In the genomic region with DNA sequence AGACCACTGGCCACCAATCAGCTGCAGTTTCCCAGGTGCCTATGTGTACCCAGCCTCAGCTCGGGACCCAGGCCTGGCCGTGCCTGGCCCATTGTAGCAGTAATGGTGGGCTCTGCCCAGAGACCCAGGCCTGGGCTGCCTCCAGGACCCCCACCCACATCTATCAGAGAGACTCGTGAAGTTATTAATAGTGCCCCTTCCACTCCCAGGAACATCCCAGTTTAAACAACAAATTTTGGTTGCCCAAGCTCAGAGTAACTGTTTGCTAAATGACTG, we compare ENCODE assay signal across 19 cellular contexts. TPM values are rescaled to one million over a fixed set of nuclear protein-coding genes. Genes with fewer than 3 reads are reported as not detected.
DNase-seq lines count a peak whose midpoint lies in the region; ATAC-seq, FAIRE-seq and TF ChIP-seq lines count a peak whose summit lies in the region.
"Had no signal": no experiment of that assay in that cellular context is flagged by ENCODE, and none has a peak within 500 bp of the region (broad histone marks: within the 10 kb centered on the region; RNA-seq: fewer than 3 reads in every experiment).

No MANE protein-coding gene starts in this region.

- no peaks in the 10 kb centered on the region for H3K9me3 Mint-ChIP-seq in natural killer cell
- no peaks in the 10 kb centered on the region for H3K9me3 Mint-ChIP-seq in natural killer cell treated with Interleukin-12 subunit alpha and Interleukin-12 subunit beta and Interleukin-15 and Interleukin-18, amount 100 ng/mL, for 72 hours
- no peaks in the 10 kb centered on the region for H3K9me3 Mint-ChIP-seq in T-helper 2 cell treated with Interferon-gamma antibody and Interleukin-4, amounts not matched to agents 5 μg/mL and 100 μg/mL, for 36 hours
- H3K9me3 Mint-ChIP-seq: CD4-positive, CD25-positive, alpha-beta regulatory T cell had no signal

- peaks cover 47 to 82% of the 10 kb centered on the region in 2 donors for H3K4me1 Mint-ChIP-seq in natural killer cell
- H3K4me1 Mint-ChIP-seq in natural killer cell treated with Interleukin-12 subunit alpha and Interleukin-12 subunit beta and Interleukin-15 and Interleukin-18, amount 100 ng/mL, for 72 hours (ENCODE audit: low read depth in 2 of 2), result peaks cover 24 to 42% of the 10 kb centered on the region in 2 donors
- H3K4me1 Mint-ChIP-seq in T-helper 2 cell treated with Interferon-gamma antibody and Interleukin-4, amounts not matched to agents 5 μg/mL and 100 μg/mL, for 36 hours (ENCODE audit: low read depth), result peaks cover 31% of the 10 kb centered on the region

- no peaks in the 10 kb centered on the region for H4K20me1 ChIP-seq in OCI-LY1 (ENCODE audit: insufficient read depth, low read length)

- no peaks in the 10 kb centered on the region for H3K79me2 ChIP-seq in OCI-LY1 (ENCODE audit: insufficient read depth, low read length)

- H3K9me2 ChIP-seq in OCI-LY1 (ENCODE audit: low read depth, low read length), result no peaks in the 10 kb centered on the region

- no peaks in the 10 kb centered on the region for H3K36me3 Mint-ChIP-seq in natural killer cell
- H3K36me3 Mint-ChIP-seq in natural killer cell treated with Interleukin-12 subunit alpha and Interleukin-12 subunit beta and Interleukin-15 and Interleukin-18, amount 100 ng/mL, for 72 hours, result no peaks in the 10 kb centered on the region
- H3K36me3 Mint-ChIP-seq in T-helper 2 cell treated with Interferon-gamma antibody and Interleukin-4, amounts not matched to agents 5 μg/mL and 100 μg/mL, for 36 hours (ENCODE audit: low read depth), result no peaks in the 10 kb centered on the region
- H3K36me3 Mint-ChIP-seq: CD4-positive, CD25-positive, alpha-beta regulatory T cell had no signal

- H3K9ac ChIP-seq in OCI-LY1 (ENCODE audit: low read length), result peak overlapping the region; percentile 83
- H3K9ac ChIP-seq: GM23248 had no signal

- no peak overlapping the region for H3K4me3 Mint-ChIP-seq in natural killer cell
- no peak overlapping the region for H3K4me3 Mint-ChIP-seq in natural killer cell treated with Interleukin-12 subunit alpha and Interleukin-12 subunit beta and Interleukin-15 and Interleukin-18, amount 100 ng/mL, for 72 hours
- no peak overlapping the region for H3K4me3 Mint-ChIP-seq in T-helper 2 cell treated with Interferon-gamma antibody and Interleukin-4, amounts not matched to agents 5 μg/mL and 100 μg/mL, for 36 hours
- H3K4me3 Mint-ChIP-seq: CD4-positive, CD25-positive, alpha-beta regulatory T cell had no signal

- in situ Hi-C loops in brain microvascular endothelial cell (cut with HindIII; ENCODE audit: low pct_ligation_motif_present, low sequenced_read_pairs), result no loop called here

- no peaks in the 10 kb centered on the region for H3K36me3 ChIP-seq in OCI-LY1 (ENCODE audit: insufficient read depth, low read length)
- H3K36me3 ChIP-seq in brain microvascular endothelial cell (replicated peaks), result no peaks in the 10 kb centered on the region
- H3K36me3 ChIP-seq: SJCRH30 had no signal

- peak overlapping the region; percentile 52; the same call in 1 of the 2 replicates for H3K4me2 ChIP-seq in OCI-LY1 (ENCODE audit: low read length)

- no peaks in the 10 kb centered on the region for H3K27me3 Mint-ChIP-seq in natural killer cell (ENCODE audit: low read depth in 2 of 2)
- no peaks in the 10 kb centered on the region for H3K27me3 Mint-ChIP-seq in natural killer cell treated with Interleukin-12 subunit alpha and Interleukin-12 subunit beta and Interleukin-15 and Interleukin-18, amount 100 ng/mL, for 72 hours
- no peaks in the 10 kb centered on the region for H3K27me3 Mint-ChIP-seq in T-helper 2 cell treated with Interferon-gamma antibody and Interleukin-4, amounts not matched to agents 5 μg/mL and 100 μg/mL, for 36 hours (ENCODE audit: low read depth)
- H3K27me3 Mint-ChIP-seq: CD4-positive, CD25-positive, alpha-beta regulatory T cell had no signal

- ATAC-seq in natural killer cell (no peak), GM21447 (IDR thresholded peaks at IDR 0.05; ENCODE audit: unreplicated experiment) (no peak)
- no peak for ATAC-seq in natural killer cell treated with Interleukin-12 subunit alpha and Interleukin-12 subunit beta and Interleukin-15 and Interleukin-18, amount 100 ng/mL, for 72 hours
- ATAC-seq: HCT116 had no signal

- H3K9me3 ChIP-seq in OCI-LY1 (ENCODE audit: low read length), result no peaks in the 10 kb centered on the region
- H3K9me3 ChIP-seq: Caco-2, SJCRH30 had no signal

- DNase-seq in natural killer cell, result no peak
- no peak for DNase-seq in natural killer cell treated with Interleukin-12 subunit alpha and Interleukin-12 subunit beta and Interleukin-15 and Interleukin-18, amount 100 ng/mL, for 72 hours (ENCODE audit: low spot score)
- no peak for DNase-seq in brain microvascular endothelial cell
- no peak for DNase-seq in T-helper 2 cell treated with Interferon-gamma antibody and Interleukin-4, amounts not matched to agents 5 μg/mL and 100 μg/mL, for 36 hours (ENCODE audit: low spot score)
- DNase-seq in HTR-8/SVneo (ENCODE audit: insufficient read length, low spot score), result no peak
- DNase-seq in activated gamma-delta T cell treated with Interleukin-2 at 50 U/mL for 16 hours, result no peak
- DNase-seq: Caco-2; CD4-positive, CD25-positive, alpha-beta regulatory T cell; GM23248; KG1; NCI-H1092; NCI-H2081 treated with DMSO at 0.1 percent for 48 hours; NCI-H524; SJCRH30 had no signal

- H3K27me3 ChIP-seq in OCI-LY1 (ENCODE audit: insufficient read depth, low read length) (no peaks in the 10 kb centered on the region), brain microvascular endothelial cell (replicated peaks) (peaks cover 15% of the 10 kb centered on the region)
- H3K27me3 ChIP-seq: SJCRH30 had no signal

- peaks cover 12% of the 10 kb centered on the region; the same call in 1 of the 2 replicates for H3F3A ChIP-seq in OCI-LY1 (ENCODE audit: insufficient read depth, low read length)

- H2AFZ ChIP-seq in OCI-LY1 (ENCODE audit: low read length), result no peak overlapping the region
- H2AFZ ChIP-seq: GM23248 had no signal

- no peak overlapping the region for H3K4me3 ChIP-seq in OCI-LY1 (ENCODE audit: low read depth, low read length, poor library complexity, severe bottlenecking)
- no peak overlapping the region for H3K4me3 ChIP-seq in brain microvascular endothelial cell (ENCODE audit: low read depth, low read length)
- H3K4me3 ChIP-seq: GM23248, SJCRH30 had no signal

- peaks cover 99% of the 10 kb centered on the region for H3K4me1 ChIP-seq in OCI-LY1 (ENCODE audit: insufficient read depth, low read length, severe bottlenecking)

- H3K27ac Mint-ChIP-seq in natural killer cell, result peak overlapping the region; percentile 31 to 93
- no peak overlapping the region for H3K27ac Mint-ChIP-seq in natural killer cell treated with Interleukin-12 subunit alpha and Interleukin-12 subunit beta and Interleukin-15 and Interleukin-18, amount 100 ng/mL, for 72 hours
- H3K27ac Mint-ChIP-seq in T-helper 2 cell treated with Interferon-gamma antibody and Interleukin-4, amounts not matched to agents 5 μg/mL and 100 μg/mL, for 36 hours, result no peak overlapping the region

- H3K27ac ChIP-seq in OCI-LY1 (ENCODE audit: low read depth, low read length, poor library complexity, severe bottlenecking) (peak overlapping the region; percentile 99), brain microvascular endothelial cell (peak overlapping the region; percentile 20)
- H3K27ac ChIP-seq: GM23248, SJCRH30 had no signal

- intact Hi-C loops in natural killer cell (cut with micrococcal nuclease), result no loop called here

- FAIRE-seq in HTR-8/SVneo (lab: Jason Lieb, UNC), result no peak

- TF ChIP-seq CTCF in natural killer cell (IDR thresholded peaks at IDR 0.05) (no peak), OCI-LY1 (IDR thresholded peaks at IDR 0.05; ENCODE audit: low read length) (no peak), brain microvascular endothelial cell (IDR thresholded peaks at IDR 0.05; ENCODE audit: low read depth, low read length, missing control alignments) (no peak)

RNA-seq across cellular contexts. Expression of a gene that starts 42.5 kb away (rescaled TPM):
- 100 to 1,000 TPM in 1 of 3 donors, under 1 TPM in 2; 0.38 to 124 (median 0.93) TPM for total RNA-seq in natural killer cell
- total RNA-seq in natural killer cell treated with Interleukin-12 subunit alpha and Interleukin-12 subunit beta and Interleukin-15 and Interleukin-18, amount 100 ng/mL, for 72 hours, result 1 to 10 TPM in 1 of 2 donors, not detected in 1; 5.4 TPM
- total RNA-seq: A673, Caco-2, GM23248, M059J had no signal

Comparison
In these comparisons a context has a peak if more than half of its experiments do, and no peak if none do; other contexts are left out.
1. H3K27ac Mint-ChIP-seq: peak in natural killer cell (2 of 2); none in natural killer cell treated with Interleukin-12 subunit alpha and Interleukin-12 subunit beta and Interleukin-15 and Interleukin-18, amount 100 ng/mL, for 72 hours (0 of 2) and T-helper 2 cell treated with Interferon-gamma antibody and Interleukin-4, amounts not matched to agents 5 μg/mL and 100 μg/mL, for 36 hours (single experiment).